Comparison of ENCODE assay signal across 1 cellular context in the genomic region with DNA sequence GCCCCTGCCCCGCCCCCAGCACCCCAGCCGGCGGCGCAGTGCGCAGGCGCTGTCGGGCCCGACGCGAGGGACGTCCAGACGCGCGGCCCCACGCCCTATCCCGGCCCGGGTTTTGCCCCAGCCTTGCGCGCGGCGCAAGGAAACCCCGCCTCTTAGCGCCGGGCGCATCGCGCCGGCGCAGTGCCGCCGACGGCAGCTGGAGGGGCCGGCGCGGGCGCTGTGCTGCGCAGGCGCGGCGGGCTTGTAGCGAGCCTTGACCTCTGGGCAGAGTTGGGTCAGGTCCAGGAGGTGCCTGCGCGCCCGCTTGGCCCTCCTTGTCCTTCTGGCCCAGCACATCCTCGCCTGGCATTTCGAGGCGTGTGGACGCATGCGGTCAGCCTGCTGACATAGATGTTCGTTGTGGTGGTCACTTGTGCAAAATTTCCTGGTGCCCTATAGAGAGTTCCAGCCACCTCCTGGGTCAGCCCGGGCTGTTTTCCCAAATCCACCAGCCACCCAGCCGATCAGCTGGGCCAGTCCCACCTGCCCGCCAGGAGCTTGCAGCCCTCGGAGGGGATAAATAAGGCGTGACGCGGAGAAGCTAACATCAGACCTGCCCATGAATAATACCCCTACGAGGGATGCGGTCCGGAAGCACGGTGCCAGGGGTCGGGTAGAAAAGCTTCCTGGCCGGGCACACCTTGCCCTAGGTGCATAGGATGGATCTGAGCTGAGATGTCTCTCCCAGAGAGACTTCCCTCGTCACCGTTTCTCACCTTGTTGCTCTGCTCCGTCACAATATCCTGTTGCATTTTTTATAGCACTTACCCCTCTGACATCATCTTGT.
TF ChIP-seq lines count a peak whose summit lies in the region.

No MANE protein-coding gene starts in this region.

TF ChIP-seq in SK-N-SH, 30 proteins besides CTCF, POLR2A, EP300 and RAD21 (continued from another document):
- peak; percentile 40; the same call in 1 of the 2 replicates for TF ChIP-seq POLR2AphosphoS5 (IDR thresholded peaks at IDR 0.05; ENCODE audit: low read depth, low read length)
- TF ChIP-seq EZH2phosphoT487 (IDR thresholded peaks at IDR 0.05; ENCODE audit: borderline replicate concordance, low read depth) = no peak
- TF ChIP-seq TEAD4 (IDR thresholded peaks at IDR 0.05; ENCODE audit: borderline replicate concordance, insufficient read depth) = no peak
- TF ChIP-seq RCOR1 (IDR thresholded peaks at IDR 0.05; ENCODE audit: low read length) = no peak
- TF ChIP-seq CHD2 (IDR thresholded peaks at IDR 0.05; ENCODE audit: low read length, partially characterized antibody) = peak; percentile 32
- TF ChIP-seq, protein P1, sequence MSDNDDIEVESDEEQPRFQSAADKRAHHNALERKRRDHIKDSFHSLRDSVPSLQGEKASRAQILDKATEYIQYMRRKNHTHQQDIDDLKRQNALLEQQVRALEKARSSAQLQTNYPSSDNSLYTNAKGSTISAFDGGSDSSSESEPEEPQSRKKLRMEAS (IDR thresholded peaks at IDR 0.05; ENCODE audit: low read depth) = no peak; the same call in 1 of the 2 replicates
